Comparison of ENCODE assay signal across 8 cellular contexts in genomic region chr10:22321156-22321711, GRCh38. TPM values are rescaled to one million over a fixed set of nuclear protein-coding genes. Genes with fewer than 3 reads are reported as not detected.
DNase-seq lines count a peak whose midpoint lies in the region; ATAC-seq, FAIRE-seq and TF ChIP-seq lines count a peak whose summit lies in the region.

No MANE protein-coding gene starts in this region.

- TF ChIP-seq EP300 in K562 (IDR thresholded peaks at IDR 0.05; ENCODE audit: low read length) = no peak; the same call in 1 of the 2 replicates

- FAIRE-seq in K562 (lab: Jason Lieb, UNC) = no peak

- peak; percentile 16 for ATAC-seq in K562
- no peak for ATAC-seq in HG02973 (IDR thresholded peaks at IDR 0.05; ENCODE audit: unreplicated experiment)

- H3K36me3 ChIP-seq in K562 (ENCODE audit: control insufficient read depth, insufficient read depth, low read length) = peaks cover 2% of the 10 kb centered on the region; the same call in 2 of the 3 replicates

- no TSS peak for BruUV-seq in K562 (replicated peaks; lab: Mats Ljungman, UMichigan)

- H3K4me3 Mint-ChIP-seq in T-helper 2 cell treated with Interferon-gamma antibody and Interleukin-4, amounts not matched to agents 5 μg/mL and 100 μg/mL, for 36 hours = peak overlapping the region; percentile 77

- H2AFZ ChIP-seq in K562 (ENCODE audit: low read depth, low read length) = peak overlapping the region; percentile 68

- peaks cover 31% of the 10 kb centered on the region for H3K36me3 Mint-ChIP-seq in T-helper 2 cell treated with Interferon-gamma antibody and Interleukin-4, amounts not matched to agents 5 μg/mL and 100 μg/mL, for 36 hours (ENCODE audit: low read depth)

- H3K4me3 ChIP-seq in K562 (peak overlapping the region; percentile 78), retinal pigment epithelial cell (ENCODE audit: low read length) (peak overlapping the region; percentile 62)

- H3K27ac Mint-ChIP-seq in T-helper 2 cell treated with Interferon-gamma antibody and Interleukin-4, amounts not matched to agents 5 μg/mL and 100 μg/mL, for 36 hours = peak overlapping the region; percentile 77

- TF ChIP-seq CTCF in K562 (IDR thresholded peaks at IDR 0.05 in 2 of 3, conservative IDR thresholded peaks at IDR 0.05 in 1 of 3; ENCODE audit: insufficient read depth in 2 of 3, low read depth in 1 of 3, low read length in 3 of 3) (no peak), retinal pigment epithelial cell (conservative IDR thresholded peaks at IDR 0.05; ENCODE audit: low read depth, low read length) (no peak)

- TF ChIP-seq POLR2A in K562 (conservative IDR thresholded peaks at IDR 0.05) = peak; percentile 82

- peaks cover 54% of the 10 kb centered on the region for H3K4me1 Mint-ChIP-seq in T-helper 2 cell treated with Interferon-gamma antibody and Interleukin-4, amounts not matched to agents 5 μg/mL and 100 μg/mL, for 36 hours (ENCODE audit: low read depth)

- DNase-seq in NCI-H1694 treated with DMSO at 0.1 percent for 48 hours (lab: John Stamatoyannopoulos, UW) = peak; percentile 23
- no peak for DNase-seq in NCI-H1694 (lab: John Stamatoyannopoulos, UW)
- DNase-seq in HT-29 (ENCODE audit: low spot score) = peak; percentile 73
- DNase-seq in T-helper 2 cell treated with Interferon-gamma antibody and Interleukin-4, amounts not matched to agents 5 μg/mL and 100 μg/mL, for 36 hours (ENCODE audit: low spot score) = peak; percentile 56
- peak in 1 of 4 experiments; percentile 82 for DNase-seq in K562 (ENCODE audit: extremely low read depth in 1 of 4, low spot score in 3 of 4)
- DNase-seq in hypothalamus (lab: John Stamatoyannopoulos, UW) = peak in 32 of 51 donors; percentile 49 to 94 (median 70)
- DNase-seq in retinal pigment epithelial cell (ENCODE audit: low read depth) = no peak

- H3K4me2 ChIP-seq in K562 (ENCODE audit: insufficient read depth, low read length) = peak overlapping the region; percentile 74; the same call in 1 of the 2 replicates

- peaks cover 13 to 23% of the 10 kb centered on the region in 2 experiments; a peak in 3 of 5 replicates for H3K4me1 ChIP-seq in K562 (replicated peaks in 1 of 2; ENCODE audit: control insufficient read depth in 2 of 2, insufficient read depth in 2 of 2, low read length in 2 of 2)

- no peaks in the 10 kb centered on the region for H3K9me3 Mint-ChIP-seq in T-helper 2 cell treated with Interferon-gamma antibody and Interleukin-4, amounts not matched to agents 5 μg/mL and 100 μg/mL, for 36 hours

- no peaks in the 10 kb centered on the region for H3K9me3 ChIP-seq in K562 (replicated peaks; ENCODE audit: control insufficient read depth, insufficient read depth, low read depth, low read length)

- WGBS in K562 (ENCODE audit: insufficient coverage, low coverage, missing lambda C conversion rate) = under 1% methylated on average over 40 of the region's 68 CpGs

- CTCF ChIA-PET in K562 (lab: Yijun Ruan, JAX; ENCODE audit: low intra/inter-chr PET ratio) = no interaction called here

- H3K27me3 ChIP-seq in K562 (ENCODE audit: control insufficient read depth in 2 of 2, insufficient read depth in 2 of 2, low read length in 2 of 2) = peaks cover 6 to 7% of the 10 kb centered on the region in 2 experiments; a peak in 3 of 5 replicates

- peak; percentile 19 to 23; a peak in 1 of 4 replicates for TF ChIP-seq RAD21 in K562 (CRISPR knock-in tag; conservative IDR thresholded peaks at IDR 0.05 in 1 of 2, IDR thresholded peaks at IDR 0.05 in 1 of 2)

- peak overlapping the region; percentile 84 to 99 for H3K9ac ChIP-seq in K562 (ENCODE audit: insufficient read depth in 1 of 2, low read depth in 2 of 2, low read length in 2 of 2)

- H3K9me1 ChIP-seq in K562 (ENCODE audit: control insufficient read depth, insufficient read depth, low read length) = no peaks in the 10 kb centered on the region

- in situ Hi-C loops in K562 (cut with MboI) = no loop called here

- intact Hi-C loops in K562 (cut with micrococcal nuclease) = loop anchor here (5.0 kb wide), 1 partner anchor 191 kb away; no protein-coding TSS in a partner anchor

- H3K79me2 ChIP-seq in K562 (ENCODE audit: control insufficient read depth, insufficient read depth, low read length) = peaks cover 83% of the 10 kb centered on the region

- POLR2A ChIA-PET in K562 (lab: Yijun Ruan, JAX) = interaction anchor here (1.0 to 1.6 kb wide), 2 partner anchors 30 to 91 kb away, joined by 3 read pairs; no protein-coding TSS in a partner anchor

- peaks cover 46% of the 10 kb centered on the region for H3K27me3 Mint-ChIP-seq in T-helper 2 cell treated with Interferon-gamma antibody and Interleukin-4, amounts not matched to agents 5 μg/mL and 100 μg/mL, for 36 hours (ENCODE audit: low read depth)

- H3K27ac ChIP-seq in K562 (ENCODE audit: extremely low read depth, low read depth, low read length) = peak overlapping the region; percentile 90

- H4K20me1 ChIP-seq in K562 (replicated peaks; ENCODE audit: control insufficient read depth, insufficient read depth, low read length) = 0 out of 2 replicates have a peak, but pooled peaks cover 6% of the 10 kb centered on the region

TF ChIP-seq in K562, 482 proteins besides CTCF, POLR2A, EP300 and RAD21 (continues in another document):
- TF ChIP-seq FUS (optimal IDR thresholded peaks at IDR 0.05; ENCODE audit: low read depth, low read length) (peak; percentile 84), DACH1 (IDR thresholded peaks at IDR 0.05; ENCODE audit: partially characterized antibody) (no peak), BRF1 (IDR thresholded peaks at IDR 0.05; ENCODE audit: borderline replicate concordance, extremely low read depth, insufficient read length) (no peak), SMC3 (conservative IDR thresholded peaks at IDR 0.05; ENCODE audit: insufficient read depth, low read depth, low read length) (0 out of 2 replicates have a peak, but pooled peaks have one; percentile 7)

RNA-seq across cellular contexts. Expression of gene BMI1, which starts 0.3 kb away (rescaled TPM):
- 17.6 and 19.5 TPM in 2 replicates for total RNA-seq in HT-29 (2014; rRNA removed; shearing (Covaris generic))
- 33.8 and 136 TPM in 2 replicates for total RNA-seq in K562 (2011; cell fraction: chromatin; rRNA removed; ENCODE audit: low replicate concordance)
- total RNA-seq in K562 (2011; cell fraction: nucleolus; rRNA removed) = 16.8 and 23.9 TPM in 2 replicates
- total RNA-seq in K562 (2011; cell fraction: nucleoplasm; rRNA removed) = 36.0 and 42.4 TPM in 2 replicates
- total RNA-seq in K562 (2014; rRNA removed) (55.4 and 56.3 TPM in 2 replicates), K562 (2014; rRNA removed; fragmentation: Illumina TruSeq; extraction: Trizol) (91.5 and 95.1 TPM in 2 replicates), K562 (2015; rRNA removed; fragmentation: Illumina TruSeq; extraction: Trizol) (96.4 and 103 TPM in 2 replicates), K562 (2021) (73.8 and 82.1 TPM in 2 replicates)
- polyA plus RNA-seq in K562 (2011; rRNA removed) (66.4 and 70.8 TPM in 2 replicates), K562 (2014; fragmentation: Illumina TruSeq; extraction: Trizol) (64.2 and 84.2 TPM in 2 replicates), K562 (2014; fragmentation: Nextera tagmentation; extraction: Ambion mirVana) (10 to 100 TPM; 21.4 to 30.0 TPM), K562 (2014; rRNA removed) (62.7 TPM in 2 replicates)
- 33.3 and 41.2 TPM in 2 replicates for polyA plus RNA-seq in K562 (2011; cell fraction: cytosol; rRNA removed)
- polyA plus RNA-seq in K562 (2011; cell fraction: nucleus; rRNA removed) = 77.4 and 118 TPM in 2 replicates
- polyA plus RNA-seq in K562 (2012) = 63.7 and 89.6 TPM in 2 replicates
- polyA minus RNA-seq in K562 (2011; rRNA and poly(A)+ RNA removed) = 117 and 139 TPM in 2 replicates
- polyA minus RNA-seq in K562 (2011; cell fraction: cytosol; rRNA and poly(A)+ RNA removed) = 33.7 and 33.9 TPM in 2 replicates
- polyA minus RNA-seq in K562 (2011; cell fraction: nucleus; rRNA and poly(A)+ RNA removed) = 23.8 and 55.0 TPM in 2 replicates

RNA-seq across cellular contexts. Expression of gene COMMD3, which starts 5.0 kb away (rescaled TPM):
- total RNA-seq in HT-29 (2014; rRNA removed; shearing (Covaris generic)) = 12.4 and 13.4 TPM in 2 replicates
- total RNA-seq in K562 (2011; cell fraction: chromatin; rRNA removed; ENCODE audit: low replicate concordance) = 36.2 and 67.3 TPM in 2 replicates
- 25.8 and 35.8 TPM in 2 replicates for total RNA-seq in K562 (2011; cell fraction: nucleolus; rRNA removed)
- total RNA-seq in K562 (2011; cell fraction: nucleoplasm; rRNA removed) = 39.6 and 49.1 TPM in 2 replicates
- total RNA-seq in K562 (2014; rRNA removed) = 50.7 and 51.3 TPM in 2 replicates
- total RNA-seq in K562 (2014; rRNA removed; fragmentation: Illumina TruSeq; extraction: Trizol) = 78.6 and 80.1 TPM in 2 replicates
- total RNA-seq in K562 (2015; rRNA removed; fragmentation: Illumina TruSeq; extraction: Trizol) = 77.5 and 85.9 TPM in 2 replicates
- 69.4 and 82.0 TPM in 2 replicates for total RNA-seq in K562 (2021)
- 69.1 and 79.2 TPM in 2 replicates for polyA plus RNA-seq in K562 (2011; rRNA removed)
- 16.4 and 26.1 TPM in 2 replicates for polyA plus RNA-seq in K562 (2011; cell fraction: cytosol; rRNA removed)
- 51.2 and 103 TPM in 2 replicates for polyA plus RNA-seq in K562 (2011; cell fraction: nucleus; rRNA removed)
- 79.7 and 98.3 TPM in 2 replicates for polyA plus RNA-seq in K562 (2012)
- 63.2 and 70.3 TPM in 2 replicates for polyA plus RNA-seq in K562 (2014; fragmentation: Illumina TruSeq; extraction: Trizol)
- polyA plus RNA-seq in K562 (2014; fragmentation: Nextera tagmentation; extraction: Ambion mirVana) = 100 to 1,000 TPM; 216 to 217 TPM
- 72.5 and 80.5 TPM in 2 replicates for polyA plus RNA-seq in K562 (2014; rRNA removed)
- 19.3 and 21.8 TPM in 2 replicates for polyA minus RNA-seq in K562 (2011; rRNA and poly(A)+ RNA removed)
- polyA minus RNA-seq in K562 (2011; cell fraction: cytosol; rRNA and poly(A)+ RNA removed) = 2.6 and 3.9 TPM in 2 replicates
- polyA minus RNA-seq in K562 (2011; cell fraction: nucleus; rRNA and poly(A)+ RNA removed) = 23.8 and 53.2 TPM in 2 replicates

RNA-seq across cellular contexts. Expression of gene SPAG6, which starts 24.1 kb away (rescaled TPM):
- not detected in 2 replicates for total RNA-seq in HT-29 (2014; rRNA removed; shearing (Covaris generic))
- 7.9 and 17.0 TPM in 2 replicates for total RNA-seq in K562 (2011; cell fraction: chromatin; rRNA removed; ENCODE audit: low replicate concordance)
- total RNA-seq in K562 (2011; cell fraction: nucleolus; rRNA removed) = 2.3 and 5.8 TPM in 2 replicates
- 11.3 and 23.9 TPM in 2 replicates for total RNA-seq in K562 (2011; cell fraction: nucleoplasm; rRNA removed)
- 3.5 and 4.2 TPM in 2 replicates for total RNA-seq in K562 (2014; rRNA removed)
- total RNA-seq in K562 (2014; rRNA removed; fragmentation: Illumina TruSeq; extraction: Trizol) = 11.8 and 12.7 TPM in 2 replicates
- total RNA-seq in K562 (2015; rRNA removed; fragmentation: Illumina TruSeq; extraction: Trizol) = 8.1 and 12.0 TPM in 2 replicates
- total RNA-seq in K562 (2021) = 6.6 and 7.5 TPM in 2 replicates
- 0.30 and 4.7 TPM in 2 replicates for polyA plus RNA-seq in K562 (2011; rRNA removed)
- 0.09 and 0.92 TPM in 2 replicates for polyA plus RNA-seq in K562 (2011; cell fraction: cytosol; rRNA removed)
- 0.55 and 2.5 TPM in 2 replicates for polyA plus RNA-seq in K562 (2011; cell fraction: nucleus; rRNA removed)
- polyA plus RNA-seq in K562 (2012) = 8.6 and 28.1 TPM in 2 replicates
- polyA plus RNA-seq in K562 (2014; fragmentation: Illumina TruSeq; extraction: Trizol) = 12.9 and 15.7 TPM in 2 replicates
- 10 to 100 TPM; 17.5 to 23.1 TPM for polyA plus RNA-seq in K562 (2014; fragmentation: Nextera tagmentation; extraction: Ambion mirVana)
- 10.5 and 11.2 TPM in 2 replicates for polyA plus RNA-seq in K562 (2014; rRNA removed)
- 0.12 and 2.5 TPM in 2 replicates for polyA minus RNA-seq in K562 (2011; rRNA and poly(A)+ RNA removed)
- 1.0 TPM in 1 of 2 replicates, not detected in the other for polyA minus RNA-seq in K562 (2011; cell fraction: cytosol; rRNA and poly(A)+ RNA removed)
- 0.33 and 3.5 TPM in 2 replicates for polyA minus RNA-seq in K562 (2011; cell fraction: nucleus; rRNA and poly(A)+ RNA removed)

Comparison
In these comparisons a context has a peak if more than half of its experiments do, and no peak if none do; other contexts are left out.
1. DNase-seq: peak in NCI-H1694 treated with DMSO at 0.1 percent for 48 hours (single experiment), HT-29 (single experiment), T-helper 2 cell treated with Interferon-gamma antibody and Interleukin-4, amounts not matched to agents 5 μg/mL and 100 μg/mL, for 36 hours (single experiment) and hypothalamus (32 of 51); none in NCI-H1694 (single experiment) and retinal pigment epithelial cell (single experiment).